ENCODE assay signal across 8 cellular contexts in genomic region chr5:6801236-6801635, GRCh38.
"Had no signal": no experiment of that assay in that cellular context is flagged by ENCODE, and none has a peak within 500 bp of the region (broad histone marks: within the 10 kb centered on the region; RNA-seq: fewer than 3 reads in every experiment).

No MANE protein-coding gene starts in this region.

- FAIRE-seq: H1, H54, HepG2 had no signal

- H3K4me1 Mint-ChIP-seq: GM23338, H9 had no signal

- ATAC-seq: GM23338, HepG2 had no signal

- DNase-seq: H9, HCEC 1CT, KBM-7 had no signal

- H3K4me3 Mint-ChIP-seq: GM23338, H9, IgD-negative memory B cell had no signal

- H3K4me3 ChIP-seq: GM23338 had no signal

- H3K27ac Mint-ChIP-seq: GM23338, H9, IgD-negative memory B cell had no signal
